8 cellular contexts compared by ENCODE assay signal in genomic region chr9:137046094-137046787, GRCh38. TPM values are rescaled to one million over a fixed set of nuclear protein-coding genes. Genes with fewer than 3 reads are reported as not detected.
DNase-seq lines count a peak whose midpoint lies in the region; ATAC-seq and TF ChIP-seq lines count a peak whose summit lies in the region.

NPDC1 (minus strand) TSS chr9:137046177; CDS start chr9:137045989, 188 bp downstream.

- H3K27ac ChIP-seq in coronary artery: peak within 1 kb of the TSS in 1 of 2 donors; percentile 78

- intact Hi-C loops in activated CD4-positive, alpha-beta T cell treated with anti-CD3 and anti-CD28 coated beads, Interleukin-2, amount 10 ng/mL, durations not matched to agents 24 days and 14 days (cut with micrococcal nuclease): loop anchor here (1.0 to 10.0 kb wide), 4 partner anchors 21 to 199 kb away; partner anchors contain the start of genes LRRC26, PHPT1 and TMEM210

- H3K27ac Mint-ChIP-seq in activated CD4-positive, alpha-beta T cell treated with anti-CD3 and anti-CD28 coated beads, Interleukin-2, amount 10 ng/mL, durations not matched to agents 24 days and 14 days: peak within 1 kb of the TSS; percentile 15

- peak within 1 kb of the TSS; percentile 65 for H3K4me3 ChIP-seq in AG10803 (ENCODE audit: low read length)
- H3K4me3 ChIP-seq in coronary artery: peak within 1 kb of the TSS; percentile 81

- peaks cover 31% of the 10 kb centered on the region for H3K27me3 Mint-ChIP-seq in activated CD4-positive, alpha-beta T cell treated with anti-CD3 and anti-CD28 coated beads, Interleukin-2, amount 10 ng/mL, durations not matched to agents 24 days and 14 days

- TF ChIP-seq CTCF in AG10803 (conservative IDR thresholded peaks at IDR 0.05; ENCODE audit: low read length) (peak; percentile 74), coronary artery (IDR thresholded peaks at IDR 0.05) (peak; percentile 79)

- ATAC-seq in left lobe of liver: peak; percentile 70
- no peak for ATAC-seq in HG03442 (IDR thresholded peaks at IDR 0.05; ENCODE audit: unreplicated experiment)

- peak within 1 kb of the TSS; percentile 78 for H3K4me3 Mint-ChIP-seq in activated CD4-positive, alpha-beta T cell treated with anti-CD3 and anti-CD28 coated beads, Interleukin-2, amount 10 ng/mL, durations not matched to agents 24 days and 14 days

- no peaks in the 10 kb centered on the region for H3K36me3 Mint-ChIP-seq in activated CD4-positive, alpha-beta T cell treated with anti-CD3 and anti-CD28 coated beads, Interleukin-2, amount 10 ng/mL, durations not matched to agents 24 days and 14 days (ENCODE audit: low read depth)

- H3K9me3 Mint-ChIP-seq in activated CD4-positive, alpha-beta T cell treated with anti-CD3 and anti-CD28 coated beads, Interleukin-2, amount 10 ng/mL, durations not matched to agents 24 days and 14 days: no peaks in the 10 kb centered on the region

- peak; percentile 57 for DNase-seq in AG10803 (ENCODE audit: low read depth)
- peak; percentile 56 for DNase-seq in H4 (ENCODE audit: low spot score)
- DNase-seq in NCI-H345 (lab: John Stamatoyannopoulos, UW): peak; percentile 84
- DNase-seq in activated CD4-positive, alpha-beta T cell treated with anti-CD3 and anti-CD28 coated beads, Interleukin-2, amount 10 ng/mL, durations not matched to agents 24 days and 14 days: peak; percentile 95
- DNase-seq in coronary artery (ENCODE audit: low spot score): no peak
- DNase-seq in left lobe of liver (ENCODE audit: low spot score): peak; percentile 78
- peak; percentile 66 to 76 for DNase-seq in stimulated activated CD4-positive, alpha-beta T cell treated with anti-CD3 and anti-CD28 coated beads, Interleukin-1b, Interleukin-23, amount 100 ng/mL, for 4 hours (ENCODE audit: low read depth in 2 of 2)

- peaks cover 7% of the 10 kb centered on the region for H3K4me1 Mint-ChIP-seq in activated CD4-positive, alpha-beta T cell treated with anti-CD3 and anti-CD28 coated beads, Interleukin-2, amount 10 ng/mL, durations not matched to agents 24 days and 14 days

RNA-seq across cellular contexts. Expression of gene NPDC1, which starts in this region (rescaled TPM):
- 1.2 and 4.1 TPM in 2 replicates for total RNA-seq in H4 (2014; rRNA removed; shearing (Covaris generic))
- total RNA-seq in activated CD4-positive, alpha-beta T cell treated with anti-CD3 and anti-CD28 coated beads, Interleukin-2, amount 10 ng/mL, durations not matched to agents 24 days and 14 days: 58.1 and 59.4 TPM in 2 replicates
- 16.6 TPM for total RNA-seq in left lobe of liver
